ENCODE assay signal across 1 cellular context in genomic region chr7:7681191-7681935, GRCh38.
TF ChIP-seq lines count a peak whose summit lies in the region.

No MANE protein-coding gene starts in this region.

TF ChIP-seq in SK-N-SH, 30 proteins besides CTCF, POLR2A, EP300 and RAD21 (continued from another document):
- TF ChIP-seq FOSL2 (IDR thresholded peaks at IDR 0.05; ENCODE audit: borderline replicate concordance, low read depth) (no peak), SMC3 (IDR thresholded peaks at IDR 0.05; ENCODE audit: low read depth, low read length) (peak; percentile 88), EZH2phosphoT487 (IDR thresholded peaks at IDR 0.05; ENCODE audit: borderline replicate concordance, low read depth) (no peak), ZBTB33 (IDR thresholded peaks at IDR 0.05; ENCODE audit: borderline replicate concordance, low read depth) (no peak)
